In the genomic region with DNA sequence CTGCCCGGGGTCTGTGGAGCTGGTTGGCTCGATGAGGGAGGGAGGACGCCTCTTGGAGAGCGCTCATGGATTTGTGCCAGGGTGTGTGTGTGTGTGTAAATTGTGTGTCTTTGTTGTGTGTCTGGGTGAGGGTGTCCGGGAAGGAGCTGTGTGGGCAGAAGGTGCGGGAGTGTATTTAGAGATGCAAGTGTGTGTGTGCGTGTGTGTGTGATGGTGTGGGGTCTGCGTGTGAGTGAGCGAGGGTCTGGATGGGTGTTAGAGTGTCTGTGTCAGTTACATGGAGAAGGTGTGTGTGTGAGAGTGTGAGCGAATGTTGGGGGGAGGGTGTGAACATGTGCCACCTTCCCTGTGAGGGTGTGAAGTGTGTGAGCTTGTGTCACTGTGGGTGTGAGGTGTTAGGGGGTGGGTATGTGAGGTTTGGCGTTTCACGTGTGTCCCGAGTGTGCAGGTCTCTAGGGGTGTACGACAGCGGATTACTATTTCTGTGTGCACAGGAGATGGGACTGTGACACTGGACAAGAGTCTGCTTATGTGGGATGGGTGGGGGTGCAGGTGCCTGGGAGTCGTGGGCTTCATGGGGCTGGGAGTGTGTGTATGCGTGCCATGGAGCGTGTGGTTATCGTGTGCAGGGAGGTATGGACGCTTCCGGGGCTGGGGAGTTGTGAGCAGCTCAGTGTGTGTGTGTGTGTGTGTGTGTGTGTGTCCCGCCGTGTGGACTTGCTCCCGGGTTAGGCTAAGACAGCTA, we compare ENCODE assay signal across 15 cellular contexts. TPM values are rescaled to one million over a fixed set of nuclear protein-coding genes. Genes with fewer than 3 reads are reported as not detected.
DNase-seq lines count a peak whose midpoint lies in the region; ATAC-seq and TF ChIP-seq lines count a peak whose summit lies in the region.
"Had no signal": no experiment of that assay in that cellular context is flagged by ENCODE, and none has a peak within 500 bp of the region (broad histone marks: within the 10 kb centered on the region; RNA-seq: fewer than 3 reads in every experiment).

No MANE protein-coding gene starts in this region.

- TF ChIP-seq CTCF in H9 (conservative IDR thresholded peaks at IDR 0.05) (no peak), coronary artery (IDR thresholded peaks at IDR 0.05) (no peak), neural progenitor cell (IDR thresholded peaks at IDR 0.05) (no peak)

- no peak overlapping the region for H2BK15ac ChIP-seq in H9 (ENCODE audit: low read depth, low read length)

- no peak overlapping the region for H2BK12ac ChIP-seq in H9 (ENCODE audit: insufficient read length, low read depth, low read length)

- H3K9ac ChIP-seq in H9 (ENCODE audit: extremely low read depth, insufficient read length, low read length) (peak overlapping the region; percentile 28), neural progenitor cell (no peak overlapping the region)

- no peaks in the 10 kb centered on the region; the same call in 1 of the 2 replicates for H3K79me2 ChIP-seq in H9 (ENCODE audit: insufficient read depth, low read length)
- H3K79me2 ChIP-seq in neural progenitor cell (ENCODE audit: low read depth) = no peaks in the 10 kb centered on the region

- H2AFZ ChIP-seq in H9 (ENCODE audit: low read length) (no peak overlapping the region), neural progenitor cell (replicated peaks) (peak overlapping the region; percentile 90)

- peaks cover 3% of the 10 kb centered on the region for H4K20me1 ChIP-seq in H9 (ENCODE audit: control insufficient read depth, insufficient read depth, insufficient read length)
- H4K20me1 ChIP-seq in neural progenitor cell (ENCODE audit: low read depth) = peaks cover 34% of the 10 kb centered on the region

- H3K23me2 ChIP-seq in H9 (ENCODE audit: insufficient read length, low read depth, low read length, poor library complexity, severe bottlenecking) = peaks cover 37% of the 10 kb centered on the region

- H3K4ac ChIP-seq in H9 (ENCODE audit: low read depth, low read length) = no peak overlapping the region

- H3K4me1 ChIP-seq in H9 (ENCODE audit: insufficient read depth, low read length) (peaks cover 10% of the 10 kb centered on the region; the same call in 1 of the 2 replicates), neural progenitor cell (peaks cover 47% of the 10 kb centered on the region)

- ATAC-seq in GM21717 (IDR thresholded peaks at IDR 0.05; ENCODE audit: unreplicated experiment) = no peak
- no peak for ATAC-seq in GM18517 (IDR thresholded peaks at IDR 0.05; ENCODE audit: unreplicated experiment)

- H3K4me2 ChIP-seq in H9 (ENCODE audit: insufficient read depth, insufficient read length, low read length) (peak overlapping the region; percentile 90), neural progenitor cell (peak overlapping the region; percentile 90)

- H3T11ph ChIP-seq in H9 (ENCODE audit: low read length) = no peak overlapping the region

- H3K4me3 Mint-ChIP-seq in H9 = peak overlapping the region; percentile 59 to 92
- peak overlapping the region; percentile 86 for H3K4me3 Mint-ChIP-seq in neural progenitor cell
- H3K4me3 Mint-ChIP-seq: activated B cell treated with CpG ODN at 0.5 μM for 24 hours; stimulated activated naive CD8-positive, alpha-beta T cell treated with anti-CD3 and anti-CD28 coated beads, Interleukin-15, Interleukin-2, amounts not matched to agents 100 ng/mL and 50 ng/mL, for 24 hours had no signal

- no peak overlapping the region for H4K5ac ChIP-seq in H9 (ENCODE audit: insufficient read length, low read depth, low read length)

- no peaks in the 10 kb centered on the region for H3K36me3 Mint-ChIP-seq in H9 (ENCODE audit: insufficient read depth in 1 of 3, low read depth in 3 of 3)
- no peaks in the 10 kb centered on the region for H3K36me3 Mint-ChIP-seq in neural progenitor cell
- H3K36me3 Mint-ChIP-seq: CD8-positive, alpha-beta memory T cell had no signal

- no peaks in the 10 kb centered on the region for H3K36me3 ChIP-seq in neural progenitor cell

- peak; percentile 14 for DNase-seq in DMS53 treated with DMSO at 0.1 percent for 48 hours (lab: John Stamatoyannopoulos, UW; ENCODE audit: unreplicated experiment)
- no peak for DNase-seq in H9
- DNase-seq in coronary artery (ENCODE audit: low spot score) = no peak
- DNase-seq in neural progenitor cell (ENCODE audit: low spot score) = peak; percentile 26
- no peak for DNase-seq in NCI-H2227 treated with DMSO at 0.1 percent for 48 hours (lab: John Stamatoyannopoulos, UW)
- no peak for DNase-seq in GM19240 (ENCODE audit: insufficient read length, low spot score)
- DNase-seq: activated B cell treated with CpG ODN at 0.5 μM for 24 hours; CD8-positive, alpha-beta memory T cell; HCEC 1CT; IMR-90; stimulated activated CD4-positive, alpha-beta T cell treated with anti-CD3 and anti-CD28 coated beads, Interleukin-2, amount 100 ng/mL, for 24 hours had no signal

- H3K27me3 Mint-ChIP-seq in H9 (ENCODE audit: low read depth) = peaks cover 86% of the 10 kb centered on the region
- peaks cover 59% of the 10 kb centered on the region for H3K27me3 Mint-ChIP-seq in neural progenitor cell (ENCODE audit: insufficient read depth, low read depth)

- no peak overlapping the region for H3K56ac ChIP-seq in H9 (ENCODE audit: insufficient read length, low read depth, low read length)

- no peak overlapping the region for H2BK5ac ChIP-seq in H9 (ENCODE audit: insufficient read length, low read length)

- H3K4me1 Mint-ChIP-seq in H9 = peaks cover 36 to 45% of the 10 kb centered on the region in 2 experiments
- peaks cover 40% of the 10 kb centered on the region for H3K4me1 Mint-ChIP-seq in neural progenitor cell

- H2BK20ac ChIP-seq in H9 (ENCODE audit: low read depth, low read length, poor library complexity, severe bottlenecking) = no peak overlapping the region

- no peaks in the 10 kb centered on the region for H3K79me1 ChIP-seq in H9 (ENCODE audit: insufficient read depth, low read depth, low read length, poor library complexity, severe bottlenecking)

- no peak overlapping the region for H2AK5ac ChIP-seq in H9 (ENCODE audit: insufficient read length, low read length)

- H3K18ac ChIP-seq in H9 (ENCODE audit: insufficient read length, low read depth, low read length) = no peak overlapping the region

- H3K9me3 Mint-ChIP-seq in H9 (peaks cover 4 to 10% of the 10 kb centered on the region in 2 experiments; a peak in 3 of 5 replicates), neural progenitor cell (no peaks in the 10 kb centered on the region)
- H3K9me3 Mint-ChIP-seq: activated B cell treated with CpG ODN at 0.5 μM for 24 hours; stimulated activated naive CD8-positive, alpha-beta T cell treated with anti-CD3 and anti-CD28 coated beads, Interleukin-15, Interleukin-2, amounts not matched to agents 100 ng/mL and 50 ng/mL, for 24 hours had no signal

- H3F3A ChIP-seq in neural progenitor cell (ENCODE audit: low read depth) = peaks cover 46% of the 10 kb centered on the region

- H3K27me3 ChIP-seq in H9 (ENCODE audit: insufficient read depth, low read length) = peaks cover 14% of the 10 kb centered on the region; the same call in 1 of the 2 replicates
- peaks cover 63% of the 10 kb centered on the region for H3K27me3 ChIP-seq in neural progenitor cell

- H2BK120ac ChIP-seq in H9 (ENCODE audit: low read depth, low read length, poor library complexity, severe bottlenecking) = no peak overlapping the region

- no peak overlapping the region for H4K91ac ChIP-seq in H9 (ENCODE audit: insufficient read length, low read depth, low read length)

- H3K27ac Mint-ChIP-seq in H9 (no peak overlapping the region), neural progenitor cell (no peak overlapping the region)
- H3K27ac Mint-ChIP-seq: activated B cell treated with CpG ODN at 0.5 μM for 24 hours; stimulated activated naive CD8-positive, alpha-beta T cell treated with anti-CD3 and anti-CD28 coated beads, Interleukin-15, Interleukin-2, amounts not matched to agents 100 ng/mL and 50 ng/mL, for 24 hours had no signal

- H3K27ac ChIP-seq in H9 (ENCODE audit: insufficient read length, low read depth, low read length) (no peak overlapping the region), coronary artery (peak overlapping the region in 1 of 2 donors; percentile 77), neural progenitor cell (no peak overlapping the region)

- no peak overlapping the region for H4K8ac ChIP-seq in H9 (replicated peaks; ENCODE audit: insufficient read length, low read depth, low read length)

- H3K23ac ChIP-seq in H9 (ENCODE audit: insufficient read length, low read depth, low read length) = no peak overlapping the region

- H3K9me3 ChIP-seq in H9 (ENCODE audit: control insufficient read depth, low read depth, low read length) (no peaks in the 10 kb centered on the region), neural progenitor cell (ENCODE audit: low read depth) (no peaks in the 10 kb centered on the region)

- H3K4me3 ChIP-seq in coronary artery (peak overlapping the region; percentile 66), neural progenitor cell (peak overlapping the region; percentile 73)

- WGBS in H9 (ENCODE audit: extremely low coverage, insufficient read length, low lambda C conversion rate) = no CpG with 5 or more reads among the region's 24 CpGs

- no peak overlapping the region; the same call in 1 of the 2 replicates for H3K14ac ChIP-seq in H9 (ENCODE audit: insufficient read depth, low read length)

RNA-seq across cellular contexts. Expression of a gene that starts 0.9 kb away (rescaled TPM):
- 5.2 and 6.2 TPM in 2 replicates for total RNA-seq in H9 (2021)
- 1.7 and 6.9 TPM in 2 replicates for total RNA-seq in neural progenitor cell (ENCODE audit: low replicate concordance)
- total RNA-seq: activated B cell treated with CpG ODN at 0.5 μM for 24 hours; CD8-positive, alpha-beta memory T cell; fibroblast of lung; IMR-90 had no signal

Comparison
In these comparisons a context has a peak if more than half of its experiments do, and no peak if none do; other contexts are left out.
1. DNase-seq: peak in DMS53 treated with DMSO at 0.1 percent for 48 hours (single experiment) and neural progenitor cell (single experiment); none in H9 (single experiment), coronary artery (single experiment), NCI-H2227 treated with DMSO at 0.1 percent for 48 hours (single experiment) and GM19240 (single experiment).